20 cellular contexts compared by ENCODE assay signal in genomic region chr11:2477254-2477653, GRCh38. TPM values are rescaled to one million over a fixed set of nuclear protein-coding genes. Genes with fewer than 3 reads are reported as not detected.
"Had no signal": no experiment of that assay in that cellular context is flagged by ENCODE, and none has a peak within 500 bp of the region (broad histone marks: within the 10 kb centered on the region; RNA-seq: fewer than 3 reads in every experiment).

No MANE protein-coding gene starts in this region.

- H3K36me3 ChIP-seq: prostate gland, tibial artery had no signal

- H3K4me3 Mint-ChIP-seq: activated naive CD8-positive, alpha-beta T cell; activated T-cell treated with anti-CD3 and anti-CD28 coated beads, Interleukin-2, amount 50 U/mL, for 24 hours; activated T-helper 17 cell treated with anti-CD3 and anti-CD28 coated beads, Interleukin-2, amount 50 U/mL, for 72 hours; natural killer cell had no signal

- H3K4me3 ChIP-seq: lung, prostate gland, tibial artery had no signal

- H3K9me3 ChIP-seq: prostate gland had no signal

- H3K27ac Mint-ChIP-seq: activated naive CD8-positive, alpha-beta T cell; activated T-cell treated with anti-CD3 and anti-CD28 coated beads, Interleukin-2, amount 50 U/mL, for 24 hours; natural killer cell had no signal

- ATAC-seq: activated T-helper 17 cell treated with anti-CD3 and anti-CD28 coated beads, Interleukin-2, amount 50 U/mL, for 72 hours; natural killer cell had no signal

- DNase-seq: activated CD8-positive, alpha-beta memory T cell treated with anti-CD3 and anti-CD28 coated beads, Interleukin-2, amount 50 U/mL, for 4 hours; activated T-cell treated with anti-CD3 and anti-CD28 coated beads, Interleukin-2, amount 50 U/mL, for 24 hours; cortex of kidney; foreskin fibroblast; kidney; natural killer cell; stimulated activated CD4-positive, alpha-beta T cell treated with anti-CD3 and anti-CD28 coated beads, Interleukin-4, amount 100 ng/mL, for 24 hours; stimulated activated naive CD4-positive, alpha-beta T cell treated with Interleukin-2 at 50 U/mL for 16 hours; T-helper 1 cell had no signal

- H3K27ac ChIP-seq: prostate gland, tibial artery had no signal

- H3K27me3 Mint-ChIP-seq: activated naive CD8-positive, alpha-beta T cell; activated T-cell treated with anti-CD3 and anti-CD28 coated beads, Interleukin-2, amount 50 U/mL, for 24 hours; activated T-helper 17 cell treated with anti-CD3 and anti-CD28 coated beads, Interleukin-2, amount 50 U/mL, for 72 hours had no signal

- H3K4me1 ChIP-seq: prostate gland, tibial artery had no signal

RNA-seq across cellular contexts. Expression of gene KCNQ1, which starts 32.4 kb away (rescaled TPM):
- total RNA-seq: astrocyte, fibroblast of lung had no signal

RNA-seq across cellular contexts. Expression of gene TRPM5, which starts 32.9 kb away (rescaled TPM):
- total RNA-seq: activated T-helper 17 cell treated with anti-CD3 and anti-CD28 coated beads, Interleukin-2, amount 50 U/mL, for 72 hours; astrocyte; epithelial cell of proximal tubule; fibroblast of lung; glomerular endothelial cell; natural killer cell; osteocyte; subcutaneous adipose tissue had no signal
